Comparison of ENCODE assay signal across 1 cellular context in genomic region chr15:88465633-88466219, GRCh38.
TF ChIP-seq lines count a peak whose summit lies in the region.

No MANE protein-coding gene starts in this region.

TF ChIP-seq in HepG2, 621 proteins besides CTCF, POLR2A, EP300 and RAD21 (continued from another document and continues in another):
- TF ChIP-seq ZBTB14 (CRISPR knock-in tag; IDR thresholded peaks at IDR 0.05): no peak
- no peak for TF ChIP-seq GPBP1L1 (CRISPR knock-in tag; IDR thresholded peaks at IDR 0.05)
- TF ChIP-seq HCFC1 (IDR thresholded peaks at IDR 0.05; ENCODE audit: low read depth, low read length): no peak
- peak; percentile 64; the same call in 1 of the 2 replicates for TF ChIP-seq ZNF543 (CRISPR knock-in tag; IDR thresholded peaks at IDR 0.05)
- TF ChIP-seq ZEB1 (IDR thresholded peaks at IDR 0.05; ENCODE audit: insufficient replicate concordance, low read depth): no peak
- peak; percentile 93; the same call in 1 of the 2 replicates for TF ChIP-seq NCOR1 (IDR thresholded peaks at IDR 0.05; ENCODE audit: borderline replicate concordance, low read length)
- TF ChIP-seq MXI1 (IDR thresholded peaks at IDR 0.05; ENCODE audit: borderline replicate concordance, low read depth, low read length): no peak; the same call in 2 of the 3 replicates
- no peak for TF ChIP-seq ETV6 (CRISPR knock-in tag; conservative IDR thresholded peaks at IDR 0.05)
- TF ChIP-seq ZNF770 (CRISPR knock-in tag; IDR thresholded peaks at IDR 0.05): no peak
- TF ChIP-seq ZNF468 (CRISPR knock-in tag; IDR thresholded peaks at IDR 0.05): no peak
- no peak for TF ChIP-seq KDM4B (CRISPR knock-in tag; IDR thresholded peaks at IDR 0.05)
- no peak for TF ChIP-seq ZNF382 (CRISPR knock-in tag; IDR thresholded peaks at IDR 0.05; ENCODE audit: borderline replicate concordance)
- TF ChIP-seq ZNF124 (CRISPR knock-in tag; IDR thresholded peaks at IDR 0.05): no peak
- TF ChIP-seq ZNF589 (CRISPR knock-in tag; conservative IDR thresholded peaks at IDR 0.05): no peak
- TF ChIP-seq SMARCC2 (IDR thresholded peaks at IDR 0.05): no peak
- TF ChIP-seq RFX3 (CRISPR knock-in tag; IDR thresholded peaks at IDR 0.05): no peak
- TF ChIP-seq ZNF274 (CRISPR knock-in tag; IDR thresholded peaks at IDR 0.05): no peak
- 0 out of 2 replicates have a peak, but pooled peaks have one; percentile 23 for TF ChIP-seq ZSCAN25 (CRISPR knock-in tag; IDR thresholded peaks at IDR 0.05)
- peak; percentile 53; the same call in 1 of the 2 replicates for TF ChIP-seq HNF1B (CRISPR knock-in tag; IDR thresholded peaks at IDR 0.05)
- no peak for TF ChIP-seq CREB3 (CRISPR knock-in tag; IDR thresholded peaks at IDR 0.05)
- TF ChIP-seq ZNF326 (CRISPR knock-in tag; IDR thresholded peaks at IDR 0.05; ENCODE audit: borderline replicate concordance): no peak
- TF ChIP-seq FOSL2 (CRISPR knock-in tag; IDR thresholded peaks at IDR 0.05): peak; percentile 100
- TF ChIP-seq TBX3 (IDR thresholded peaks at IDR 0.05; ENCODE audit: borderline replicate concordance): no peak
- no peak for TF ChIP-seq SP1 (IDR thresholded peaks at IDR 0.05)
- no peak for TF ChIP-seq SP1 (CRISPR knock-in tag; IDR thresholded peaks at IDR 0.05)
- TF ChIP-seq HIVEP1 (CRISPR knock-in tag; IDR thresholded peaks at IDR 0.05): no peak
- TF ChIP-seq NONO (IDR thresholded peaks at IDR 0.05): no peak
- TF ChIP-seq NONO (CRISPR knock-in tag; conservative IDR thresholded peaks at IDR 0.05): no peak
- TF ChIP-seq ZNF709 (CRISPR knock-in tag; IDR thresholded peaks at IDR 0.05): no peak
- peak; percentile 54; the same call in 1 of the 2 replicates for TF ChIP-seq POGZ (CRISPR knock-in tag; IDR thresholded peaks at IDR 0.05)
- TF ChIP-seq ZFP62 (CRISPR knock-in tag; IDR thresholded peaks at IDR 0.05): no peak
- TF ChIP-seq ARNT2 (CRISPR knock-in tag; IDR thresholded peaks at IDR 0.05; ENCODE audit: low read depth): peak; percentile 63; the same call in 1 of the 2 replicates
- no peak for TF ChIP-seq GMEB2 (CRISPR knock-in tag; IDR thresholded peaks at IDR 0.05; ENCODE audit: low read depth)
- TF ChIP-seq ZNF280D (CRISPR knock-in tag; IDR thresholded peaks at IDR 0.05): 0 out of 2 replicates have a peak, but pooled peaks have one; percentile 49
- TF ChIP-seq PLSCR1 (CRISPR knock-in tag; IDR thresholded peaks at IDR 0.05; ENCODE audit: borderline replicate concordance): no peak
- no peak for TF ChIP-seq EEA1 (CRISPR knock-in tag; IDR thresholded peaks at IDR 0.05; ENCODE audit: borderline replicate concordance)
- TF ChIP-seq SP5 (CRISPR knock-in tag; IDR thresholded peaks at IDR 0.05; ENCODE audit: borderline replicate concordance, low read depth): peak; percentile 10; the same call in 1 of the 2 replicates
- TF ChIP-seq SAFB2 (CRISPR knock-in tag; IDR thresholded peaks at IDR 0.05; ENCODE audit: borderline replicate concordance, low read depth): no peak
- no peak for TF ChIP-seq BORCS8-MEF2B (CRISPR knock-in tag; IDR thresholded peaks at IDR 0.05)
- TF ChIP-seq TBX2 (CRISPR knock-in tag; IDR thresholded peaks at IDR 0.05; ENCODE audit: borderline replicate concordance): 0 out of 2 replicates have a peak, but pooled peaks have one; percentile 53
- no peak for TF ChIP-seq ZNF512B (CRISPR knock-in tag; IDR thresholded peaks at IDR 0.05; ENCODE audit: borderline replicate concordance)
- no peak for TF ChIP-seq TOPORS (CRISPR knock-in tag; IDR thresholded peaks at IDR 0.05)
- TF ChIP-seq NFKB2 (CRISPR knock-in tag; IDR thresholded peaks at IDR 0.05; ENCODE audit: borderline replicate concordance): no peak
- peak; percentile 81; the same call in 1 of the 2 replicates for TF ChIP-seq MIER3 (CRISPR knock-in tag; IDR thresholded peaks at IDR 0.05; ENCODE audit: borderline replicate concordance)
- TF ChIP-seq ATF6 (CRISPR knock-in tag; conservative IDR thresholded peaks at IDR 0.05): no peak
- TF ChIP-seq CREBL2 (CRISPR knock-in tag; IDR thresholded peaks at IDR 0.05; ENCODE audit: borderline replicate concordance): no peak
